Comparison of ENCODE assay signal across 9 cellular contexts in the genomic region with DNA sequence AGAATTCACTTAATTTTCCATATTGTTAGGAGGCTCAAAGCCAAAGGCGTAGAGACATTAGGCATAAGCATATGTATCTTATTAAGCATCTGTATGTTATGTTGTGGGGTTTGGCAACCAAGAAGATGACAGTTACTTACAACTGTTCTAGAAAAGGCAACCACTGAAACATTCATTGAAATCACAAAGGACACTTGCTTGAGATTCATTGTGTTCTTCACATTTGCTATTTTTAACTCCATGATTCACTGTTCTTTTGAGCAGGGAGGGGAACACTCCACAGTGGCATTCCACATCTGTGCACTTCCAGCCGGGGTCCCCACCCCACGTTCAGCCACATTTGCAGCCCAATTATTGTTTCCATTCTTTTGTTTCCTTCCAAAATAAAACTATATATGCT.
A peak's percentile ranks its signal among the peaks of the same experiment; 100 is the strongest.
DNase-seq lines count a peak whose midpoint lies in the region; ATAC-seq lines count a peak whose summit lies in the region.
"Had no signal": no experiment of that assay in that cellular context is flagged by ENCODE, and none has a peak within 500 bp of the region (broad histone marks: within the 10 kb centered on the region; RNA-seq: fewer than 3 reads in every experiment).

No MANE protein-coding gene starts in this region.

- peak; percentile 19 for ATAC-seq in HG03060 (IDR thresholded peaks at IDR 0.05; ENCODE audit: low read depth, unreplicated experiment)
- ATAC-seq in right cardiac atrium, result peak; percentile 75 to 82
- no peak for ATAC-seq in esophagus mucosa

- peak overlapping the region; percentile 56 for H3K27ac ChIP-seq in right cardiac atrium (ENCODE audit: low read length)
- H3K27ac ChIP-seq: parathyroid adenoma had no signal

- H3K27ac Mint-ChIP-seq in activated T-helper 2 cell treated with anti-CD3 and anti-CD28 coated beads, Interferon-gamma antibody, Interleukin-2, Interleukin-4, amounts not matched to agents 10 μg/mL and 5 μg/mL and 100 μg/mL, durations not matched to agents 14 hours and 24 hours and 36 hours, result peak overlapping the region; percentile 89

- 42% methylated on average over 3 of the region's 3 CpGs for WGBS in right cardiac atrium

- no peak overlapping the region for H3K4me3 Mint-ChIP-seq in activated T-helper 2 cell treated with anti-CD3 and anti-CD28 coated beads, Interferon-gamma antibody, Interleukin-2, Interleukin-4, amounts not matched to agents 10 μg/mL and 5 μg/mL and 100 μg/mL, durations not matched to agents 14 hours and 24 hours and 36 hours (ENCODE audit: low read depth)

- intact Hi-C loops in activated T-helper 2 cell treated with anti-CD3 and anti-CD28 coated beads, Interferon-gamma antibody, Interleukin-2, Interleukin-4, amounts not matched to agents 10 μg/mL and 5 μg/mL and 100 μg/mL, durations not matched to agents 14 hours and 24 hours and 36 hours (cut with micrococcal nuclease), result loop anchor here (1.0 to 10.0 kb wide), 5 partner anchors 8 to 738 kb away; partner anchors contain the start of gene TXN
- intact Hi-C loops in right cardiac atrium (cut with DNase I), result loop anchor here in 2 of 4 donors (10.0 kb wide), 2 partner anchors 102 to 302 kb away; partner anchors contain the start of gene PALM2AKAP2 (in 1 of the 2)

- no peaks in the 10 kb centered on the region for H3K27me3 Mint-ChIP-seq in activated T-helper 2 cell treated with anti-CD3 and anti-CD28 coated beads, Interferon-gamma antibody, Interleukin-2, Interleukin-4, amounts not matched to agents 10 μg/mL and 5 μg/mL and 100 μg/mL, durations not matched to agents 14 hours and 24 hours and 36 hours (ENCODE audit: low read depth)

- H3K27me3 ChIP-seq in right cardiac atrium (ENCODE audit: control insufficient read depth, insufficient read depth), result no peaks in the 10 kb centered on the region

- H3K9me3 ChIP-seq in right cardiac atrium (ENCODE audit: control insufficient read depth, low read length), result no peaks in the 10 kb centered on the region

- H3K4me1 ChIP-seq in right cardiac atrium (ENCODE audit: control insufficient read depth, insufficient read depth, low read length), result peaks cover 17% of the 10 kb centered on the region
- H3K4me1 ChIP-seq: parathyroid adenoma had no signal

- peaks cover 76% of the 10 kb centered on the region for H3K4me1 Mint-ChIP-seq in activated T-helper 2 cell treated with anti-CD3 and anti-CD28 coated beads, Interferon-gamma antibody, Interleukin-2, Interleukin-4, amounts not matched to agents 10 μg/mL and 5 μg/mL and 100 μg/mL, durations not matched to agents 14 hours and 24 hours and 36 hours (ENCODE audit: low read depth)

- H3K36me3 Mint-ChIP-seq in activated T-helper 2 cell treated with anti-CD3 and anti-CD28 coated beads, Interferon-gamma antibody, Interleukin-2, Interleukin-4, amounts not matched to agents 10 μg/mL and 5 μg/mL and 100 μg/mL, durations not matched to agents 14 hours and 24 hours and 36 hours (ENCODE audit: low read depth), result peaks cover 2% of the 10 kb centered on the region

- H3K4me3 ChIP-seq in right cardiac atrium (ENCODE audit: low read length), result no peak overlapping the region

- H3K9me3 Mint-ChIP-seq in activated T-helper 2 cell treated with anti-CD3 and anti-CD28 coated beads, Interferon-gamma antibody, Interleukin-2, Interleukin-4, amounts not matched to agents 10 μg/mL and 5 μg/mL and 100 μg/mL, durations not matched to agents 14 hours and 24 hours and 36 hours, result no peaks in the 10 kb centered on the region

- DNase-seq in GM03348 (ENCODE audit: low spot score) (peak; percentile 69), right cardiac atrium (no peak), activated gamma-delta T cell treated with Interleukin-2 at 50 U/mL for 16 hours (no peak), germinal center (ENCODE audit: low spot score) (no peak), NCI-H82 treated with DMSO at 0.1 percent for 48 hours (lab: John Stamatoyannopoulos, UW; ENCODE audit: unreplicated experiment) (no peak)
- no peak for DNase-seq in activated T-helper 2 cell treated with anti-CD3 and anti-CD28 coated beads, Interferon-gamma antibody, Interleukin-2, Interleukin-4, amounts not matched to agents 10 μg/mL and 5 μg/mL and 100 μg/mL, durations not matched to agents 14 hours and 24 hours and 36 hours (ENCODE audit: low spot score)
